29 cellular contexts compared by ENCODE assay signal in the genomic region with DNA sequence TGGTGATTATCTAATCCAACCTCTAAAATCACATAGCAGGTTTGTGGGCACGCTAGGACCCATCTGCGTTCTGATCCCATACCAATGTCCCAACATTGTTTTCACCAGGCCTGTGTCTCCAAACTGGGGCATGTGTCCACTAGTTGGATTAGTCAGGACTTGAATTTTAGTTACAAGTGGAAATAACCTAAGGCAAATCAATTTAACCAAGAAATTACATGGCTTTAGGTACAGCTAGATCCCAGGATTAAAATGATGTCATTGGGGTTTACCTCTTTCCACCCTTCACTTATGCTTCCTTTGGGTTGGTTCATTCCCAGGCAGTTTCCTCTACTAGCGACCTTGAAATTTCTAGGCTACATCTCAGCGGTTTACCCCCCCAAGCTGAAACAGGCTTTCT.
"Had no signal": no experiment of that assay in that cellular context is flagged by ENCODE, and none has a peak within 500 bp of the region (broad histone marks: within the 10 kb centered on the region; RNA-seq: fewer than 3 reads in every experiment).

No MANE protein-coding gene starts in this region.

- H3K9me3 ChIP-seq: ascending aorta, gastrocnemius medialis had no signal

- H3K27me3 ChIP-seq: ascending aorta, gastrocnemius medialis, heart left ventricle had no signal

- H3K4me3 Mint-ChIP-seq: activated CD4-positive, alpha-beta memory T cell treated with anti-CD3 and anti-CD28 coated beads, Interleukin-2, amount 10 ng/mL, durations not matched to agents 7 days and 5 days; activated CD4-positive, alpha-beta T cell treated with anti-CD3 and anti-CD28 coated beads, Interleukin-2, amount 10 ng/mL, durations not matched to agents 7 days and 5 days; activated naive CD4-positive, alpha-beta T cell treated with anti-CD3 and anti-CD28 coated beads, Interleukin-2, amount 10 ng/mL, durations not matched to agents 7 days and 5 days; activated naive CD8-positive, alpha-beta T cell treated with anti-CD3 and anti-CD28 coated beads, Interleukin-2, amount 10 ng/mL, durations not matched to agents 7 days and 5 days; activated T-cell treated with anti-CD3 and anti-CD28 coated beads, Interleukin-2, amount 50 U/mL, for 24 hours; activated T-cell treated with anti-CD3 and anti-CD28 coated beads, Interleukin-2, amount 50 U/mL, for 72 hours; brain; effector memory CD8-positive, alpha-beta T cell; WTC11 had no signal

- H3K27me3 Mint-ChIP-seq: activated T-cell treated with anti-CD3 and anti-CD28 coated beads, Interleukin-2, amount 50 U/mL, for 24 hours had no signal

- H3K36me3 ChIP-seq: ascending aorta, gastrocnemius medialis, heart left ventricle had no signal

- H3K36me3 Mint-ChIP-seq: activated naive CD4-positive, alpha-beta T cell treated with anti-CD3 and anti-CD28 coated beads, Interleukin-2, amount 10 ng/mL, durations not matched to agents 7 days and 5 days; activated naive CD8-positive, alpha-beta T cell treated with anti-CD3 and anti-CD28 coated beads, Interleukin-2, amount 10 ng/mL, durations not matched to agents 7 days and 5 days; brain had no signal

- H3K27ac ChIP-seq: ascending aorta, gastrocnemius medialis, heart left ventricle, VCaP had no signal

- H3K4me1 Mint-ChIP-seq: activated CD4-positive, alpha-beta memory T cell treated with anti-CD3 and anti-CD28 coated beads, Interleukin-2, amount 10 ng/mL, durations not matched to agents 7 days and 5 days; activated CD4-positive, alpha-beta T cell treated with anti-CD3 and anti-CD28 coated beads, Interleukin-2, amount 10 ng/mL, durations not matched to agents 7 days and 5 days; activated naive CD4-positive, alpha-beta T cell treated with anti-CD3 and anti-CD28 coated beads, Interleukin-2, amount 10 ng/mL, durations not matched to agents 7 days and 5 days; activated naive CD8-positive, alpha-beta T cell treated with anti-CD3 and anti-CD28 coated beads, Interleukin-2, amount 10 ng/mL, durations not matched to agents 7 days and 5 days; brain; WTC11 had no signal

- H3K4me3 ChIP-seq: ascending aorta, gastrocnemius medialis, heart left ventricle had no signal

- H3K4me1 ChIP-seq: ascending aorta, gastrocnemius medialis, heart left ventricle had no signal

- DNase-seq: activated CD4-positive, alpha-beta memory T cell treated with anti-CD3 and anti-CD28 coated beads, Interleukin-2, amount 10 ng/mL, durations not matched to agents 7 days and 5 days; activated CD4-positive, alpha-beta T cell treated with anti-CD3 and anti-CD28 coated beads for 1 hour; activated CD4-positive, alpha-beta T cell treated with anti-CD3 and anti-CD28 coated beads for 4 hours; activated CD4-positive, alpha-beta T cell treated with anti-CD3 and anti-CD28 coated beads, Interleukin-2, amount 10 ng/mL, durations not matched to agents 7 days and 5 days; activated CD4-positive, alpha-beta T cell treated with anti-CD3 and anti-CD28 coated beads, Interleukin-2, amount 50 U/mL, for 4 hours; activated CD8-positive, alpha-beta memory T cell treated with anti-CD3 and anti-CD28 coated beads, Interleukin-2, amount 50 U/mL, for 48 hours; activated gamma-delta T cell; activated naive CD4-positive, alpha-beta T cell; activated naive CD4-positive, alpha-beta T cell treated with anti-CD3 and anti-CD28 coated beads, Interleukin-2, amount 10 ng/mL, durations not matched to agents 7 days and 5 days; activated naive CD8-positive, alpha-beta T cell treated with anti-CD3 and anti-CD28 coated beads, Interleukin-2, amount 10 ng/mL, durations not matched to agents 7 days and 5 days; activated T-cell treated with anti-CD3 and anti-CD28 coated beads for 4 hours; activated T-cell treated with anti-CD3 and anti-CD28 coated beads, Interleukin-2, amount 50 U/mL, for 24 hours; activated T-cell treated with anti-CD3 and anti-CD28 coated beads, Interleukin-2, amount 50 U/mL, for 72 hours; caudate nucleus; cortex of kidney; dermis blood vessel endothelial cell; effector CD4-positive, alpha-beta T cell; effector memory CD8-positive, alpha-beta T cell; foreskin fibroblast; gastrocnemius medialis; glutamatergic neuron; heart left ventricle; T-helper 2 cell had no signal

- H3K27ac Mint-ChIP-seq: activated CD4-positive, alpha-beta memory T cell treated with anti-CD3 and anti-CD28 coated beads, Interleukin-2, amount 10 ng/mL, durations not matched to agents 7 days and 5 days; activated CD4-positive, alpha-beta T cell treated with anti-CD3 and anti-CD28 coated beads, Interleukin-2, amount 10 ng/mL, durations not matched to agents 7 days and 5 days; activated naive CD4-positive, alpha-beta T cell treated with anti-CD3 and anti-CD28 coated beads, Interleukin-2, amount 10 ng/mL, durations not matched to agents 7 days and 5 days; activated naive CD4-positive, alpha-beta T cell treated with anti-CD3 and anti-CD28 coated beads, Interleukin-2, amount 50 U/mL, for 72 hours; activated naive CD8-positive, alpha-beta T cell treated with anti-CD3 and anti-CD28 coated beads, Interleukin-2, amount 10 ng/mL, durations not matched to agents 7 days and 5 days; activated T-cell treated with anti-CD3 and anti-CD28 coated beads, Interleukin-2, amount 50 U/mL, for 24 hours; activated T-cell treated with anti-CD3 and anti-CD28 coated beads, Interleukin-2, amount 50 U/mL, for 72 hours; brain; effector memory CD8-positive, alpha-beta T cell; WTC11 had no signal

- ATAC-seq: activated naive CD4-positive, alpha-beta T cell treated with anti-CD3 and anti-CD28 coated beads, Interleukin-2, amount 50 U/mL, for 72 hours; activated T-cell treated with anti-CD3 and anti-CD28 coated beads, Interleukin-2, amount 50 U/mL, for 72 hours; effector memory CD8-positive, alpha-beta T cell; esophagus mucosa; gastrocnemius medialis; heart left ventricle; WTC11 had no signal

- H3K9me3 Mint-ChIP-seq: activated CD4-positive, alpha-beta memory T cell treated with anti-CD3 and anti-CD28 coated beads, Interleukin-2, amount 10 ng/mL, durations not matched to agents 7 days and 5 days; activated naive CD4-positive, alpha-beta T cell treated with anti-CD3 and anti-CD28 coated beads, Interleukin-2, amount 10 ng/mL, durations not matched to agents 7 days and 5 days; effector memory CD8-positive, alpha-beta T cell had no signal
